19 cellular contexts compared by ENCODE assay signal in the genomic region with DNA sequence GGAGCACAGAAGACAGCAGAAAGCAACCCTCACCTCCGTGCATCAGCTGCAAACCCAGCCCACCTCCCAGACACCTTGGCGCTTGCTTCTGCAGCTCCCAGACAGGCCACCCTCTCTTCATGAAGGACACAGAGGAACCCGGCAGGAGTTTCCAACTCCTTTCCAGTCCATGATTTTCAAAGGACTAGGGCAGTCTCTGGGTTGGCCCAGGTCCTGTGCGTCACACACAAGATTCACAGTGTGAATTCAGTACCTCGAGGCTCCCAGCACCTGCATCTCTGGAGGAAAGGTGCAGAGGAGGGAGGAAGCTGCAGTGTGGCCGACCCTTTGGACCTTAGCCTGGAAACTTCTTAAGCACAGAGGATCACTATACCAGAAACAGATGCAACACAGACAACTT.
"Had no signal": no experiment of that assay in that cellular context is flagged by ENCODE, and none has a peak within 500 bp of the region (broad histone marks: within the 10 kb centered on the region; RNA-seq: fewer than 3 reads in every experiment).

No MANE protein-coding gene starts in this region.

- FAIRE-seq: urothelium cell line had no signal

- H3K4me1 ChIP-seq: prostate gland had no signal

- H3K9me3 ChIP-seq: ascending aorta, prostate gland, tibial nerve had no signal

- H3K4me3 ChIP-seq: ascending aorta, prostate gland, tibial nerve had no signal

- DNase-seq: activated CD4-positive, alpha-beta T cell treated with anti-CD3 and anti-CD28 coated beads, Interleukin-2, amount 50 U/mL, for 1 hour; activated CD4-positive, CD25-positive, alpha-beta regulatory T cell treated with anti-CD3 and anti-CD28 coated beads, Interleukin-2, amount 50 U/mL, for 72 hours; activated CD8-positive, alpha-beta memory T cell treated with anti-CD3 and anti-CD28 coated beads, Interleukin-2, amount 50 U/mL, for 4 hours; activated naive CD4-positive, alpha-beta T cell treated with anti-CD3 and anti-CD28 coated beads, Interleukin-2, amount 10 ng/mL, durations not matched to agents 7 days and 5 days; activated T-cell treated with anti-CD3 and anti-CD28 coated beads, Interleukin-2, amount 50 U/mL, for 4 hours; dermis blood vessel endothelial cell; effector memory CD8-positive, alpha-beta T cell; hypothalamus; islet precursor cell; left ventricle myocardium superior; nephron progenitor cell; stimulated activated naive B cell treated with anti-CD40 and anti-IgM and Interleukin-4, amounts not matched to agents 10 μg/mL and 1 μg/mL and 100 μg/mL, for 72 hours; SW 1271; T-helper 2 cell had no signal

- ATAC-seq: activated T-cell treated with anti-CD3 and anti-CD28 coated beads, Interleukin-2, amount 50 U/mL, for 4 hours; effector memory CD8-positive, alpha-beta T cell; sciatic nerve; stimulated activated naive B cell treated with anti-CD40 and anti-IgM and Interleukin-4, amounts not matched to agents 10 μg/mL and 1 μg/mL and 100 μg/mL, for 72 hours had no signal

- H3K36me3 ChIP-seq: prostate gland had no signal

- H3K27me3 ChIP-seq: ascending aorta, tibial nerve had no signal
